10 cellular contexts compared by ENCODE assay signal in the genomic region with DNA sequence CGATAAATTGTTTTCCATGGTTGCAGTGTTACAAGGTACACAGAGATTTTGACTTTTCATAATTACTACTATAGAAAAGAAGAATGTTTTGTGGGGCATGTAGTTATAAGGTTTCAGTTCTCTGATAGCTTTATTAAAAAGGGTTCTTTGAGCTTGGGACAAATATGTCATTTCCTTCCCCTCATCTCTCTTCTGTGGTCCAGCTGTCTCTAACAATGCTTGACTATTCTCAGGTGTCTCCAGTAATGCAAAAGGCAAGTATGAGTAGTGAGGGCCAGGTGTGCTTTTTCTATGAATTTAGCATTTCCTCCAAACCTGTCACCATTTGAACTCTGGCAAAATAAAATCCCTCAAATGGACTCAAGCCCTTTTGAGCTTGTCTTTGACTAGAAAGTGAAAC.
DNase-seq lines count a peak whose midpoint lies in the region; ATAC-seq and TF ChIP-seq lines count a peak whose summit lies in the region.
"Had no signal": no experiment of that assay in that cellular context is flagged by ENCODE, and none has a peak within 500 bp of the region (broad histone marks: within the 10 kb centered on the region; RNA-seq: fewer than 3 reads in every experiment).

No MANE protein-coding gene starts in this region.

- H3K23ac ChIP-seq in trophoblast cell (ENCODE audit: low read length): no peak overlapping the region

- DNase-seq in GM06990 (ENCODE audit: extremely low read depth, insufficient read length): peak; percentile 72
- DNase-seq in occipital lobe (lab: John Stamatoyannopoulos, UW): no peak
- no peak for DNase-seq in AG08396 (ENCODE audit: low spot score)
- DNase-seq in trophoblast cell: no peak
- DNase-seq in effector CD4-positive, alpha-beta T cell: no peak
- DNase-seq: heart left ventricle, mesenchymal stem cell had no signal

- ATAC-seq in GM19023 (IDR thresholded peaks at IDR 0.05; ENCODE audit: unreplicated experiment) (peak; percentile 69), HG02642 (IDR thresholded peaks at IDR 0.05; ENCODE audit: poor library complexity, unreplicated experiment) (peak; percentile 69), HG03457 (IDR thresholded peaks at IDR 0.05; ENCODE audit: unreplicated experiment) (peak; percentile 43)
- ATAC-seq: heart left ventricle had no signal

- H2BK5ac ChIP-seq in trophoblast cell (ENCODE audit: low read depth, low read length, poor library complexity): no peak overlapping the region

- no peaks in the 10 kb centered on the region for H3K79me2 ChIP-seq in trophoblast cell (ENCODE audit: control insufficient read depth, insufficient read depth, low read length, poor library complexity)

- H4K8ac ChIP-seq in trophoblast cell (ENCODE audit: low read depth, low read length): no peak overlapping the region

- H3K9me3 ChIP-seq in trophoblast cell (ENCODE audit: insufficient read depth, low read depth, low read length): no peaks in the 10 kb centered on the region
- H3K9me3 ChIP-seq: heart left ventricle had no signal

- H3K4me3 ChIP-seq in GM06990 (replicated peaks; ENCODE audit: low read depth, low read length): no peak overlapping the region
- H3K4me3 ChIP-seq in trophoblast cell (ENCODE audit: low read depth, low read length): no peak overlapping the region
- H3K4me3 ChIP-seq: heart left ventricle had no signal

- H3K36me3 ChIP-seq in GM06990 (ENCODE audit: control insufficient read depth, insufficient read depth, low read length): no peaks in the 10 kb centered on the region
- H3K36me3 ChIP-seq in trophoblast cell (ENCODE audit: control insufficient read depth in 1 of 2, insufficient read depth in 2 of 2, low read length in 2 of 2): no peaks in the 10 kb centered on the region

- H3K9ac ChIP-seq in trophoblast cell (ENCODE audit: low read length): no peak overlapping the region

- no peak overlapping the region for H2AK5ac ChIP-seq in trophoblast cell (ENCODE audit: low read length)

- H3K79me1 ChIP-seq in trophoblast cell (ENCODE audit: low read length): no peaks in the 10 kb centered on the region

- no CpG with 5 or more reads among the region's 1 CpG for WGBS in trophoblast cell (ENCODE audit: extremely low coverage, insufficient coverage, insufficient read length)

- H2BK120ac ChIP-seq in trophoblast cell (ENCODE audit: insufficient read depth, low read length, poor library complexity): no peak overlapping the region

- H3K27me3 ChIP-seq in GM06990 (replicated peaks; ENCODE audit: control insufficient read depth, insufficient read depth, low read length) (no peaks in the 10 kb centered on the region), trophoblast cell (ENCODE audit: insufficient read depth, low read length) (no peaks in the 10 kb centered on the region)
- H3K27me3 ChIP-seq: heart left ventricle had no signal

- no peak overlapping the region for H2BK12ac ChIP-seq in trophoblast cell (ENCODE audit: low read length)

- H2AFZ ChIP-seq in trophoblast cell (ENCODE audit: insufficient read depth, low read length, poor library complexity): no peak overlapping the region

- no peak overlapping the region for H4K12ac ChIP-seq in trophoblast cell (ENCODE audit: low read depth, low read length)

- no peak overlapping the region for H3K27ac ChIP-seq in trophoblast cell (ENCODE audit: low read depth, low read length)
- H3K27ac ChIP-seq: heart left ventricle had no signal

- H3K4me1 ChIP-seq in trophoblast cell (ENCODE audit: control insufficient read depth in 1 of 2, insufficient read depth in 2 of 2, low read length in 2 of 2): no peaks in the 10 kb centered on the region
- H3K4me1 ChIP-seq: heart left ventricle had no signal

- no peak overlapping the region for H3K18ac ChIP-seq in trophoblast cell (ENCODE audit: low read length)

- no peak overlapping the region for H3K4ac ChIP-seq in trophoblast cell (ENCODE audit: low read depth, low read length)

- H4K91ac ChIP-seq in trophoblast cell (ENCODE audit: low read depth, low read length): no peak overlapping the region

- no peak overlapping the region for H3K4me2 ChIP-seq in trophoblast cell (ENCODE audit: low read length)

- TF ChIP-seq CTCF in GM06990 (IDR thresholded peaks at IDR 0.05; ENCODE audit: insufficient read depth, low read length, poor library complexity, severe bottlenecking): no peak

- H3K14ac ChIP-seq in trophoblast cell (ENCODE audit: low read length): no peak overlapping the region
